ENCODE assay signal across 2 cellular contexts in genomic region chr5:156339139-156339841, GRCh38.
TF ChIP-seq lines count a peak whose summit lies in the region.

No MANE protein-coding gene starts in this region.

TF ChIP-seq in HepG2, 621 proteins besides CTCF, POLR2A, EP300 and RAD21:
- TF ChIP-seq ZNF572 (CRISPR knock-in tag; IDR thresholded peaks at IDR 0.05) = no peak
- 0 out of 2 replicates have a peak, but pooled peaks have one; percentile 4 for TF ChIP-seq ATF7 (IDR thresholded peaks at IDR 0.05)
- no peak for TF ChIP-seq ATF7 (CRISPR knock-in tag; IDR thresholded peaks at IDR 0.05)

TF ChIP-seq in K562, 482 proteins besides CTCF, POLR2A, EP300 and RAD21:
- TF ChIP-seq ZNF398 (CRISPR knock-in tag; IDR thresholded peaks at IDR 0.05) (no peak), TAF9B (IDR thresholded peaks at IDR 0.05; ENCODE audit: partially characterized antibody) (no peak), CEBPG (CRISPR knock-in tag; IDR thresholded peaks at IDR 0.05) (no peak), CEBPG (tag; conservative IDR thresholded peaks at IDR 0.05 in 1 of 2, IDR thresholded peaks at IDR 0.05 in 1 of 2) (peak in 1 of 2 experiments; percentile 57; a peak in 1 of 4 replicates), CEBPB (tag; IDR thresholded peaks at IDR 0.05) (peak; percentile 47; the same call in 1 of the 2 replicates)
